Comparison of ENCODE assay signal across 8 cellular contexts in genomic region chr1:200038645-200038986, GRCh38. TPM values are rescaled to one million over a fixed set of nuclear protein-coding genes. Genes with fewer than 3 reads are reported as not detected.
A peak's percentile ranks its signal among the peaks of the same experiment; 100 is the strongest.
DNase-seq lines count a peak whose midpoint lies in the region; ATAC-seq, FAIRE-seq and TF ChIP-seq lines count a peak whose summit lies in the region.
"Had no signal": no experiment of that assay in that cellular context is flagged by ENCODE, and none has a peak within 500 bp of the region (broad histone marks: within the 10 kb centered on the region; RNA-seq: fewer than 3 reads in every experiment).

No MANE protein-coding gene starts in this region.

- peaks cover 3% of the 10 kb centered on the region for H3K4me1 Mint-ChIP-seq in astrocyte (ENCODE audit: low read depth, unreplicated experiment)
- H3K4me1 Mint-ChIP-seq in stimulated activated naive B cell treated with anti-CD40 and anti-IgM and Interleukin-4, amounts not matched to agents 10 μg/mL and 1 μg/mL and 100 μg/mL, for 72 hours: peaks cover 34 to 59% of the 10 kb centered on the region in 2 donors

- peaks cover 87% of the 10 kb centered on the region for H3K27me3 ChIP-seq in HL-60 (ENCODE audit: insufficient read depth, poor library complexity, severe bottlenecking)
- peaks cover 96% of the 10 kb centered on the region for H3K27me3 ChIP-seq in astrocyte (ENCODE audit: insufficient read depth, low read length)
- H3K27me3 ChIP-seq in HepG2 (ENCODE audit: control insufficient read depth in 1 of 2, insufficient read depth in 2 of 2, low read length in 2 of 2): peaks cover 13 to 66% of the 10 kb centered on the region in 2 experiments

- H3K79me2 ChIP-seq in astrocyte (ENCODE audit: insufficient read depth, low read length): no peaks in the 10 kb centered on the region
- no peaks in the 10 kb centered on the region for H3K79me2 ChIP-seq in HepG2 (ENCODE audit: insufficient read depth, low read length)

- FAIRE-seq in astrocyte (lab: Jason Lieb, UNC) (no peak), HepG2 (lab: Jason Lieb, UNC) (no peak), frontal cortex (lab: Jason Lieb, UNC) (no peak)

- H3K9ac ChIP-seq in astrocyte (ENCODE audit: low read length) (no peak overlapping the region), HepG2 (ENCODE audit: insufficient read depth, low read depth, low read length) (no peak overlapping the region)

- no peak for TF ChIP-seq CTCF in HL-60 (IDR thresholded peaks at IDR 0.05; ENCODE audit: insufficient read depth, low read length)
- TF ChIP-seq CTCF in astrocyte (IDR thresholded peaks at IDR 0.05; ENCODE audit: insufficient read depth, low read depth, low read length): no peak
- no peak for TF ChIP-seq CTCF in HepG2 (CRISPR knock-in tag; IDR thresholded peaks at IDR 0.05)

- H3K4me1 ChIP-seq in astrocyte (ENCODE audit: insufficient read depth, low read length) (peaks cover 14% of the 10 kb centered on the region), HepG2 (ENCODE audit: insufficient read depth, low read length) (peaks cover 47% of the 10 kb centered on the region)

- H3K4me3 ChIP-seq in HL-60 (replicated peaks; ENCODE audit: insufficient read depth, low read length): peak overlapping the region; percentile 37; the same call in 1 of the 2 replicates
- no peak overlapping the region for H3K4me3 ChIP-seq in astrocyte (ENCODE audit: insufficient read depth, low read depth, low read length)
- peak overlapping the region in 1 of 3 experiments; percentile 62; a peak in 1 of 6 replicates for H3K4me3 ChIP-seq in HepG2 (replicated peaks in 1 of 3; ENCODE audit: insufficient read depth in 1 of 3, low read depth in 2 of 3, low read length in 3 of 3)

- peaks cover 2% of the 10 kb centered on the region for H3K9me3 Mint-ChIP-seq in astrocyte (ENCODE audit: unreplicated experiment)
- H3K9me3 Mint-ChIP-seq in stimulated activated naive B cell treated with anti-CD40 and anti-IgM and Interleukin-4, amounts not matched to agents 10 μg/mL and 1 μg/mL and 100 μg/mL, for 72 hours: no peaks in the 10 kb centered on the region

- 38% methylated on average over 19 of the region's 20 CpGs for WGBS in HepG2 (ENCODE audit: low lambda C conversion rate)

- ATAC-seq in HepG2: no peak
- ATAC-seq in stimulated activated naive B cell treated with anti-CD40 and anti-IgM and Interleukin-4, amounts not matched to agents 10 μg/mL and 1 μg/mL and 100 μg/mL, for 72 hours (replicated peaks): no peak

- TF ChIP-seq EP300 in HepG2 (IDR thresholded peaks at IDR 0.05; ENCODE audit: low read depth in 2 of 2, low read length in 2 of 2) (no peak), HepG2 (CRISPR knock-in tag; IDR thresholded peaks at IDR 0.05; ENCODE audit: borderline replicate concordance) (no peak)

- peaks cover 37% of the 10 kb centered on the region for H3K27me3 Mint-ChIP-seq in astrocyte (ENCODE audit: low read depth, unreplicated experiment)
- H3K27me3 Mint-ChIP-seq in stimulated activated naive B cell treated with anti-CD40 and anti-IgM and Interleukin-4, amounts not matched to agents 10 μg/mL and 1 μg/mL and 100 μg/mL, for 72 hours: peaks cover 38 to 55% of the 10 kb centered on the region in 2 donors

- intact Hi-C loops in HepG2 (cut with micrococcal nuclease; ENCODE audit: unreplicated experiment): no loop called here

- POLR2A ChIA-PET in HepG2 (lab: Yijun Ruan, JAX): no interaction called here

- H3K36me3 ChIP-seq in astrocyte (ENCODE audit: insufficient read depth, low read length) (no peaks in the 10 kb centered on the region), HepG2 (replicated peaks in 1 of 2; ENCODE audit: control insufficient read depth in 1 of 2, insufficient read depth in 2 of 2, low read length in 2 of 2) (no peaks in the 10 kb centered on the region)

- peaks cover 9% of the 10 kb centered on the region for H4K20me1 ChIP-seq in astrocyte (ENCODE audit: insufficient read depth, low read length)
- no peaks in the 10 kb centered on the region; the same call in 1 of the 2 replicates for H4K20me1 ChIP-seq in HepG2 (ENCODE audit: insufficient read depth, low read length)

- no peaks in the 10 kb centered on the region for H3K9me3 ChIP-seq in astrocyte (ENCODE audit: insufficient read depth, low read depth, low read length)
- H3K9me3 ChIP-seq in HepG2 (ENCODE audit: low read length): no peaks in the 10 kb centered on the region

- no peak overlapping the region for H3K27ac Mint-ChIP-seq in astrocyte (ENCODE audit: unreplicated experiment)
- peak overlapping the region; percentile 53 for H3K27ac Mint-ChIP-seq in stimulated activated naive B cell treated with anti-CD40 and anti-IgM and Interleukin-4, amounts not matched to agents 10 μg/mL and 1 μg/mL and 100 μg/mL, for 72 hours

- DNase-seq in HL-60 (ENCODE audit: low read depth in 1 of 2, low spot score in 1 of 2): no peak
- DNase-seq in astrocyte (ENCODE audit: low read depth): no peak
- no peak for DNase-seq in HepG2 (ENCODE audit: low spot score)
- DNase-seq in stimulated activated naive B cell treated with anti-CD40 and anti-IgM and Interleukin-4, amounts not matched to agents 10 μg/mL and 1 μg/mL and 100 μg/mL, for 72 hours: no peak
- no peak for DNase-seq in kidney glomerular epithelial cell (lab: John Stamatoyannopoulos, UW)
- DNase-seq in frontal cortex (ENCODE audit: low spot score in 2 of 2): no peak
- no peak for DNase-seq in NCI-H1092 (lab: John Stamatoyannopoulos, UW)
- DNase-seq: NCI-H187 treated with DMSO at 0.1 percent for 48 hours had no signal

- in situ Hi-C loops in HepG2 (cut with HindIII; ENCODE audit: extremely low pct_ligation_motif_present, low pct_unique_long_range_greater_than_20kb): no loop called here

- H3K4me2 ChIP-seq in astrocyte (ENCODE audit: low read length): peak overlapping the region; percentile 85
- H3K4me2 ChIP-seq in HepG2 (ENCODE audit: low read depth, low read length): 0 out of 2 replicates have a peak overlapping the region, but pooled peaks have one; percentile 84

- no peak for TF ChIP-seq RAD21 in HepG2 (CRISPR knock-in tag; IDR thresholded peaks at IDR 0.05)

- H3K36me3 Mint-ChIP-seq in astrocyte (ENCODE audit: low read depth, unreplicated experiment): no peaks in the 10 kb centered on the region
- H3K36me3 Mint-ChIP-seq in stimulated activated naive B cell treated with anti-CD40 and anti-IgM and Interleukin-4, amounts not matched to agents 10 μg/mL and 1 μg/mL and 100 μg/mL, for 72 hours: no peaks in the 10 kb centered on the region

- TF ChIP-seq POLR2A in HepG2 (IDR thresholded peaks at IDR 0.05; ENCODE audit: insufficient read depth in 1 of 2, low read depth in 2 of 2, low read length in 2 of 2): no peak

- peak overlapping the region; percentile 62 for H3K4me3 Mint-ChIP-seq in astrocyte (ENCODE audit: unreplicated experiment)
- H3K4me3 Mint-ChIP-seq in stimulated activated naive B cell treated with anti-CD40 and anti-IgM and Interleukin-4, amounts not matched to agents 10 μg/mL and 1 μg/mL and 100 μg/mL, for 72 hours: peak overlapping the region; percentile 81 to 82

- BruUV-seq in HepG2 (replicated peaks; lab: Mats Ljungman, UMichigan): no TSS peak

- CTCF ChIA-PET in HepG2 (lab: Yijun Ruan, JAX; ENCODE audit: low intra/inter-chr PET ratio, low total read pairs): no interaction called here

- H2AFZ ChIP-seq in astrocyte (ENCODE audit: low read depth, low read length) (peak overlapping the region; percentile 58), HepG2 (ENCODE audit: low read length) (no peak overlapping the region)

- H3K27ac ChIP-seq in HL-60 (replicated peaks): no peak overlapping the region
- H3K27ac ChIP-seq in astrocyte (ENCODE audit: low read depth, low read length): no peak overlapping the region
- H3K27ac ChIP-seq in HepG2 (ENCODE audit: extremely low read length, insufficient read depth, low read length): no peak overlapping the region

TF ChIP-seq in HepG2, 621 proteins besides CTCF, POLR2A, EP300 and RAD21:
- TF ChIP-seq ZNF225 (CRISPR knock-in tag; IDR thresholded peaks at IDR 0.05) (0 out of 2 replicates have a peak, but pooled peaks have one; percentile 2), HINFP (CRISPR knock-in tag; IDR thresholded peaks at IDR 0.05; ENCODE audit: low read depth) (no peak), XRCC5 (optimal IDR thresholded peaks at IDR 0.05; ENCODE audit: low read length) (peak; percentile 0)

RNA-seq across cellular contexts. Expression of gene NR5A2, which starts 11.1 kb away (rescaled TPM):
- 0.12 and 0.39 TPM in 2 replicates for total RNA-seq in astrocyte
- 2.8 and 2.9 TPM in 2 replicates for total RNA-seq in HepG2 (2016; rRNA removed; fragmentation: Illumina TruSeq; extraction: Trizol)
- total RNA-seq in HepG2 (2016; cell fraction: cytosol; rRNA removed; fragmentation: Illumina TruSeq; extraction: Trizol; ENCODE audit: low read depth): 1.1 and 1.9 TPM in 2 replicates
- 2.4 and 4.2 TPM in 2 replicates for total RNA-seq in HepG2 (2016; cell fraction: insoluble cytoplasmic fraction; rRNA removed; fragmentation: Illumina TruSeq; extraction: Trizol)
- 1.6 TPM in 2 replicates for total RNA-seq in HepG2 (2016; cell fraction: membrane; rRNA removed; fragmentation: Illumina TruSeq; extraction: Trizol)
- total RNA-seq in HepG2 (2016; cell fraction: nucleus; rRNA removed; fragmentation: Illumina TruSeq; extraction: Trizol): 5.1 and 5.5 TPM in 2 replicates
- polyA plus RNA-seq in HepG2 (2011; rRNA removed): 0.12 and 0.24 TPM in 2 replicates
- polyA plus RNA-seq in HepG2 (2011; cell fraction: cytosol; rRNA removed): 0.08 and 0.19 TPM in 2 replicates
- polyA plus RNA-seq in HepG2 (2011; cell fraction: nucleus; rRNA removed): 0.32 and 0.33 TPM in 2 replicates
- 0.12 and 0.17 TPM in 2 replicates for polyA plus RNA-seq in HepG2 (2012)
- polyA plus RNA-seq in HepG2 (2016; cell fraction: cytosol; fragmentation: Illumina TruSeq; extraction: Trizol; ENCODE audit: low read depth): 0.09 and 0.17 TPM in 2 replicates
- 2.0 and 2.5 TPM in 2 replicates for polyA plus RNA-seq in HepG2 (2016; cell fraction: insoluble cytoplasmic fraction; fragmentation: Illumina TruSeq; extraction: Trizol; ENCODE audit: low read depth)
- 0.42 and 0.54 TPM in 2 replicates for polyA plus RNA-seq in HepG2 (2016; cell fraction: membrane; fragmentation: Illumina TruSeq; extraction: Trizol; ENCODE audit: low read depth)
- 2.8 and 3.1 TPM in 2 replicates for polyA plus RNA-seq in HepG2 (2016; cell fraction: nucleus; fragmentation: Illumina TruSeq; extraction: Trizol; ENCODE audit: insufficient read depth, low read depth)
- polyA minus RNA-seq in HepG2 (2011; rRNA and poly(A)+ RNA removed; ENCODE audit: low replicate concordance): 0.10 TPM in 1 of 2 replicates, not detected in the other
- 0.35 and 0.40 TPM in 2 replicates for polyA minus RNA-seq in HepG2 (2011; cell fraction: cytosol; rRNA and poly(A)+ RNA removed)
- polyA minus RNA-seq in HepG2 (2011; cell fraction: nucleus; rRNA and poly(A)+ RNA removed): 0.99 and 1.4 TPM in 2 replicates
- total RNA-seq in frontal cortex: under 0.01 TPM
